Comparison of ENCODE assay signal across 10 cellular contexts in genomic region chr20:59253325-59253724, GRCh38.
DNase-seq lines count a peak whose midpoint lies in the region; ATAC-seq and TF ChIP-seq lines count a peak whose summit lies in the region.
"Had no signal": no experiment of that assay in that cellular context is flagged by ENCODE, and none has a peak within 500 bp of the region (broad histone marks: within the 10 kb centered on the region; RNA-seq: fewer than 3 reads in every experiment).

No MANE protein-coding gene starts in this region.

- H3K4me2 ChIP-seq in BLaER1 treated with 17β-estradiol and CSF1 and Interleukin-3, amounts not matched to agents 10 nM and 100 nM = peak overlapping the region; percentile 58 to 86 (median 73)
- H3K4me2 ChIP-seq in DND-41 (ENCODE audit: insufficient read depth, low read length) = no peak overlapping the region

- H4K20me1 ChIP-seq in BLaER1 treated with 17β-estradiol and CSF1 and Interleukin-3, amounts not matched to agents 10 nM and 100 nM = no peaks in the 10 kb centered on the region
- no peaks in the 10 kb centered on the region for H4K20me1 ChIP-seq in DND-41 (ENCODE audit: insufficient read depth, low read length)

- peak overlapping the region in 7 of 11 experiments; percentile 3 to 54 (median 30); a peak in 8 of 22 replicates for H3K27ac ChIP-seq in BLaER1 treated with 17β-estradiol and CSF1 and Interleukin-3, amounts not matched to agents 10 nM and 100 nM
- H3K27ac ChIP-seq in DND-41 (ENCODE audit: low read length) = no peak overlapping the region
- H3K27ac ChIP-seq: brain microvascular endothelial cell, C4-2B had no signal

- H3K36me3 Mint-ChIP-seq in T-helper 2 cell treated with Interferon-gamma antibody and Interleukin-4, amounts not matched to agents 5 μg/mL and 100 μg/mL, for 36 hours (ENCODE audit: low read depth) = peaks cover 47% of the 10 kb centered on the region

- peak overlapping the region in 3 of 11 experiments; percentile 20 to 40 (median 28); a peak in 4 of 22 replicates for H3K9ac ChIP-seq in BLaER1 treated with 17β-estradiol and CSF1 and Interleukin-3, amounts not matched to agents 10 nM and 100 nM
- no peak overlapping the region for H3K9ac ChIP-seq in DND-41 (ENCODE audit: low read depth, low read length)

- no peak overlapping the region for H3K4me3 ChIP-seq in BLaER1 treated with 17β-estradiol and CSF1 and Interleukin-3, amounts not matched to agents 10 nM and 100 nM
- H3K4me3 ChIP-seq in DND-41 (ENCODE audit: low read depth in 1 of 2, low read length in 2 of 2) = no peak overlapping the region

- H3K4me3 Mint-ChIP-seq in T-helper 2 cell treated with Interferon-gamma antibody and Interleukin-4, amounts not matched to agents 5 μg/mL and 100 μg/mL, for 36 hours = peak overlapping the region; percentile 81

- H3K27me3 ChIP-seq in BLaER1 treated with 17β-estradiol and CSF1 and Interleukin-3, amounts not matched to agents 10 nM and 100 nM = peaks cover 0 to 14% (median 0%) of the 10 kb centered on the region in 11 experiments; a peak in 5 of 22 replicates
- H3K27me3 ChIP-seq in DND-41 (ENCODE audit: insufficient read depth, low read length, poor library complexity) = peaks cover 43% of the 10 kb centered on the region
- H3K27me3 ChIP-seq: brain microvascular endothelial cell had no signal

- peaks cover 15 to 36% (median 23%) of the 10 kb centered on the region in 11 experiments; a peak in 20 of 22 replicates for H3K9me3 ChIP-seq in BLaER1 treated with 17β-estradiol and CSF1 and Interleukin-3, amounts not matched to agents 10 nM and 100 nM (replicated peaks in 1 of 11)
- H3K9me3 ChIP-seq in DND-41 (ENCODE audit: insufficient read depth, low read length, severe bottlenecking) = no peaks in the 10 kb centered on the region

- DNase-seq in DND-41 (peak; percentile 9), HuH-7 (ENCODE audit: low spot score) (no peak), COLO829 (ENCODE audit: low spot score) (no peak), DMS 273 (lab: John Stamatoyannopoulos, UW; ENCODE audit: unreplicated experiment) (no peak), NCI-H82 (lab: John Stamatoyannopoulos, UW) (no peak)
- DNase-seq in T-helper 2 cell treated with Interferon-gamma antibody and Interleukin-4, amounts not matched to agents 5 μg/mL and 100 μg/mL, for 36 hours (ENCODE audit: low spot score) = no peak
- DNase-seq in central memory CD4-positive, alpha-beta T cell = peak; percentile 70
- DNase-seq: brain microvascular endothelial cell had no signal

- H3K4me1 Mint-ChIP-seq in T-helper 2 cell treated with Interferon-gamma antibody and Interleukin-4, amounts not matched to agents 5 μg/mL and 100 μg/mL, for 36 hours (ENCODE audit: low read depth) = peaks cover 44% of the 10 kb centered on the region

- no peaks in the 10 kb centered on the region; a peak in 1 of 22 replicates for H3K36me3 ChIP-seq in BLaER1 treated with 17β-estradiol and CSF1 and Interleukin-3, amounts not matched to agents 10 nM and 100 nM
- no peaks in the 10 kb centered on the region for H3K36me3 ChIP-seq in DND-41 (ENCODE audit: insufficient read depth, low read length)
- H3K36me3 ChIP-seq: brain microvascular endothelial cell had no signal

- no peak overlapping the region for H2AFZ ChIP-seq in DND-41 (ENCODE audit: low read depth, low read length)

- no peak for TF ChIP-seq CTCF in DND-41 (IDR thresholded peaks at IDR 0.05; ENCODE audit: borderline replicate concordance, extremely low read depth, low read length, poor library complexity, severe bottlenecking)

- peaks cover 25% of the 10 kb centered on the region for H3K9me3 Mint-ChIP-seq in T-helper 2 cell treated with Interferon-gamma antibody and Interleukin-4, amounts not matched to agents 5 μg/mL and 100 μg/mL, for 36 hours

- peak overlapping the region; percentile 93 for H3K27ac Mint-ChIP-seq in T-helper 2 cell treated with Interferon-gamma antibody and Interleukin-4, amounts not matched to agents 5 μg/mL and 100 μg/mL, for 36 hours

- peaks cover 3% of the 10 kb centered on the region for H3K27me3 Mint-ChIP-seq in T-helper 2 cell treated with Interferon-gamma antibody and Interleukin-4, amounts not matched to agents 5 μg/mL and 100 μg/mL, for 36 hours (ENCODE audit: low read depth)

- H3K4me1 ChIP-seq in BLaER1 treated with 17β-estradiol and CSF1 and Interleukin-3, amounts not matched to agents 10 nM and 100 nM = peaks cover 30 to 42% (median 35%) of the 10 kb centered on the region in 10 experiments
- H3K4me1 ChIP-seq in DND-41 (ENCODE audit: insufficient read depth, low read length) = peaks cover 19% of the 10 kb centered on the region

- H3K79me2 ChIP-seq in DND-41 (ENCODE audit: insufficient read depth, low read length) = no peaks in the 10 kb centered on the region

- ATAC-seq in DND-41 (ENCODE audit: insufficient read depth, low read depth) = peak; percentile 70

Comparison
In these comparisons a context has a peak if more than half of its experiments do, and no peak if none do; other contexts are left out.
1. DNase-seq: peak in DND-41 (single experiment) and central memory CD4-positive, alpha-beta T cell (single experiment); none in T-helper 2 cell treated with Interferon-gamma antibody and Interleukin-4, amounts not matched to agents 5 μg/mL and 100 μg/mL, for 36 hours (single experiment), HuH-7 (single experiment), COLO829 (single experiment), DMS 273 (single experiment) and NCI-H82 (single experiment).